In genomic region chr21:46455575-46456385, GRCh38 we compare ENCODE assay signal across 1 cellular context.
TF ChIP-seq lines count a peak whose summit lies in the region.

No MANE protein-coding gene starts in this region.

TF ChIP-seq in K562, 482 proteins besides CTCF, POLR2A, EP300 and RAD21 (continued from another document and continues in another):
- TF ChIP-seq, protein P1, sequence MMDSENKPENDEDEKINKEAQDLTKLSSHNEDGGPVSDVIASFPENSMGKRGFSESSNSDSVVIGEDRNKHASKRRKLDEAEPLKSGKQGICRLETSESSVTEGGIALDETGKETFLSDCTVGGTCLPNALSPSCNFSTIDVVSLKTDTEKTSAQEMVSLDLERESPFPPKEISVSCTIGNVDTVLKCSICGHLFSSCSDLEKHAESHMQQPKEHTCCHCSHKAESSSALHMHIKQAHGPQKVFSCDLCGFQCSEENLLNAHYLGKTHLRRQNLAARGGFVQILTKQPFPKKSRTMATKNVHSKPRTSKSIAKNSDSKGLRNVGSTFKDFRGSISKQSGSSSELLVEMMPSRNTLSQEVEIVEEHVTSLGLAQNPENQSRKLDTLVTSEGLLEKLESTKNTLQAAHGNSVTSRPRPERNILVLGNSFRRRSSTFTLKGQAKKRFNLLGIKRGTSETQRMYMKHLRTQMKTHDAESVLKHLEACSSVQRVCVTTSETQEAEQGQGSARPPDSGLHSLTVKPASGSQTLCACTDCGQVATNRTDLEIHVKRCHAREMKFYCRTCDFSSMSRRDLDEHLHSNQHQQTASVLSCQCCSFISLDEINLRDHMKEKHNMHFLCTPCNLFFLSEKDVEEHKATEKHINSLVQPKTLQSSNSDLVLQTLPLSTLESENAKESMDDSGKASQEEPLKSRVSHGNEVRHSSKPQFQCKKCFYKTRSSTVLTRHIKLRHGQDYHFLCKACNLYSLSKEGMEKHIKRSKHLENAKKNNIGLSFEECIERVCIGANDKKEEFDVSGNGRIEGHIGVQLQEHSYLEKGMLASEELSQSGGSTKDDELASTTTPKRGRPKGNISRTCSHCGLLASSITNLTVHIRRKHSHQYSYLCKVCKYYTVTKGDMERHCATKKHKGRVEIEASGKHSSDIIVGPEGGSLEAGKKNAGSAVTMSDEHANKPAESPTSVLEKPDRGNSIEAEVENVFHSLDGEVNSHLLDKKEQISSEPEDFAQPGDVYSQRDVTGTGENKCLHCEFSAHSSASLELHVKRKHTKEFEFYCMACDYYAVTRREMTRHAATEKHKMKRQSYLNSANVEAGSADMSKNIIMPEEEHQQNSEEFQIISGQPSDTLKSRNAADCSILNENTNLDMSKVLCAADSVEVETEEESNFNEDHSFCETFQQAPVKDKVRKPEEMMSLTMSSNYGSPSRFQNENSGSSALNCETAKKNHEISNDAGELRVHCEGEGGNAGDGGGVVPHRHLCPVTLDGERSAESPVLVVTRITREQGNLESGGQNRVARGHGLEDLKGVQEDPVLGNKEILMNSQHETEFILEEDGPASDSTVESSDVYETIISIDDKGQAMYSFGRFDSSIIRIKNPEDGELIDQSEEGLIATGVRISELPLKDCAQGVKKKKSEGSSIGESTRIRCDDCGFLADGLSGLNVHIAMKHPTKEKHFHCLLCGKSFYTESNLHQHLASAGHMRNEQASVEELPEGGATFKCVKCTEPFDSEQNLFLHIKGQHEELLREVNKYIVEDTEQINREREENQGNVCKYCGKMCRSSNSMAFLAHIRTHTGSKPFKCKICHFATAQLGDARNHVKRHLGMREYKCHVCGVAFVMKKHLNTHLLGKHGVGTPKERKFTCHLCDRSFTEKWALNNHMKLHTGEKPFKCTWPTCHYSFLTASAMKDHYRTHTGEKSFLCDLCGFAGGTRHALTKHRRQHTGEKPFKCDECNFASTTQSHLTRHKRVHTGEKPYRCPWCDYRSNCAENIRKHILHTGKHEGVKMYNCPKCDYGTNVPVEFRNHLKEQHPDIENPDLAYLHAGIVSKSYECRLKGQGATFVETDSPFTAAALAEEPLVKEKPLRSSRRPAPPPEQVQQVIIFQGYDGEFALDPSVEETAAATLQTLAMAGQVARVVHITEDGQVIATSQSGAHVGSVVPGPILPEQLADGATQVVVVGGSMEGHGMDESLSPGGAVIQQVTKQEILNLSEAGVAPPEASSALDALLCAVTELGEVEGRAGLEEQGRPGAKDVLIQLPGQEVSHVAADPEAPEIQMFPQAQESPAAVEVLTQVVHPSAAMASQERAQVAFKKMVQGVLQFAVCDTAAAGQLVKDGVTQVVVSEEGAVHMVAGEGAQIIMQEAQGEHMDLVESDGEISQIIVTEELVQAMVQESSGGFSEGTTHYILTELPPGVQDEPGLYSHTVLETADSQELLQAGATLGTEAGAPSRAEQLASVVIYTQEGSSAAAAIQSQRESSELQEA (IDR thresholded peaks at IDR 0.05; ENCODE audit: low read depth) = no peak
- no peak for TF ChIP-seq ZNF444 (CRISPR knock-in tag; IDR thresholded peaks at IDR 0.05)
- TF ChIP-seq ESRRB (CRISPR knock-in tag; IDR thresholded peaks at IDR 0.05; ENCODE audit: borderline replicate concordance) = no peak
- no peak for TF ChIP-seq NCOA4 (IDR thresholded peaks at IDR 0.05; ENCODE audit: partially characterized antibody)
- TF ChIP-seq EGR1 (conservative IDR thresholded peaks at IDR 0.05) = no peak
- TF ChIP-seq CREBBP (IDR thresholded peaks at IDR 0.05; ENCODE audit: low read depth, low read length) = no peak
- peak; percentile 100 for TF ChIP-seq HMBOX1 (IDR thresholded peaks at IDR 0.05)
- TF ChIP-seq, protein P2, sequence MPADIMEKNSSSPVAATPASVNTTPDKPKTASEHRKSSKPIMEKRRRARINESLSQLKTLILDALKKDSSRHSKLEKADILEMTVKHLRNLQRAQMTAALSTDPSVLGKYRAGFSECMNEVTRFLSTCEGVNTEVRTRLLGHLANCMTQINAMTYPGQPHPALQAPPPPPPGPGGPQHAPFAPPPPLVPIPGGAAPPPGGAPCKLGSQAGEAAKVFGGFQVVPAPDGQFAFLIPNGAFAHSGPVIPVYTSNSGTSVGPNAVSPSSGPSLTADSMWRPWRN (IDR thresholded peaks at IDR 0.05; ENCODE audit: low read depth) = no peak
- TF ChIP-seq NFRKB (IDR thresholded peaks at IDR 0.05; ENCODE audit: low read depth) = no peak
- TF ChIP-seq PRMT5 (CRISPR knock-in tag; IDR thresholded peaks at IDR 0.05) = no peak
- TF ChIP-seq DDX20 (tag; IDR thresholded peaks at IDR 0.05; ENCODE audit: low read depth) = no peak
- no peak for TF ChIP-seq SIX5 (IDR thresholded peaks at IDR 0.05; ENCODE audit: borderline replicate concordance in 1 of 2, insufficient read depth in 1 of 2, low read depth in 1 of 2, low read length in 2 of 2)
- TF ChIP-seq CBX5 (IDR thresholded peaks at IDR 0.05; ENCODE audit: borderline replicate concordance, low read depth) = no peak
- no peak for TF ChIP-seq TBP (optimal IDR thresholded peaks at IDR 0.05; ENCODE audit: low read depth, low read length)
- TF ChIP-seq EZH2 (IDR thresholded peaks at IDR 0.05; ENCODE audit: borderline replicate concordance, low read depth, low read length) = no peak
- TF ChIP-seq KLF1 (tag; IDR thresholded peaks at IDR 0.05) = no peak
- TF ChIP-seq THRAP3 (IDR thresholded peaks at IDR 0.05; ENCODE audit: borderline replicate concordance) = no peak
- 0 out of 4 replicates have a peak, but pooled peaks of 1 of the 2 experiments have one; percentile 15 for TF ChIP-seq FOXK2 (conservative IDR thresholded peaks at IDR 0.05 in 1 of 2, IDR thresholded peaks at IDR 0.05 in 1 of 2; ENCODE audit: low read depth in 2 of 2)
- peak; percentile 83 for TF ChIP-seq SOX6 (IDR thresholded peaks at IDR 0.05)
- peak; percentile 99 for TF ChIP-seq NCOR1 (IDR thresholded peaks at IDR 0.05)
- peak; percentile 100 for TF ChIP-seq SMAD4 (CRISPR knock-in tag; conservative IDR thresholded peaks at IDR 0.05)
- TF ChIP-seq ZNF146 (CRISPR knock-in tag; IDR thresholded peaks at IDR 0.05; ENCODE audit: unreplicated experiment) = no peak
- no peak for TF ChIP-seq FOXK1 (CRISPR knock-in tag; IDR thresholded peaks at IDR 0.05; ENCODE audit: borderline replicate concordance)
- TF ChIP-seq, protein P3, sequence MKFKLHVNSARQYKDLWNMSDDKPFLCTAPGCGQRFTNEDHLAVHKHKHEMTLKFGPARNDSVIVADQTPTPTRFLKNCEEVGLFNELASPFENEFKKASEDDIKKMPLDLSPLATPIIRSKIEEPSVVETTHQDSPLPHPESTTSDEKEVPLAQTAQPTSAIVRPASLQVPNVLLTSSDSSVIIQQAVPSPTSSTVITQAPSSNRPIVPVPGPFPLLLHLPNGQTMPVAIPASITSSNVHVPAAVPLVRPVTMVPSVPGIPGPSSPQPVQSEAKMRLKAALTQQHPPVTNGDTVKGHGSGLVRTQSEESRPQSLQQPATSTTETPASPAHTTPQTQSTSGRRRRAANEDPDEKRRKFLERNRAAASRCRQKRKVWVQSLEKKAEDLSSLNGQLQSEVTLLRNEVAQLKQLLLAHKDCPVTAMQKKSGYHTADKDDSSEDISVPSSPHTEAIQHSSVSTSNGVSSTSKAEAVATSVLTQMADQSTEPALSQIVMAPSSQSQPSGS (CRISPR knock-in tag; IDR thresholded peaks at IDR 0.05) = no peak
- TF ChIP-seq ZNF124 (CRISPR knock-in tag; IDR thresholded peaks at IDR 0.05) = no peak
- no peak for TF ChIP-seq HSF4 (CRISPR knock-in tag; IDR thresholded peaks at IDR 0.05; ENCODE audit: borderline replicate concordance)
- TF ChIP-seq, protein P4, sequence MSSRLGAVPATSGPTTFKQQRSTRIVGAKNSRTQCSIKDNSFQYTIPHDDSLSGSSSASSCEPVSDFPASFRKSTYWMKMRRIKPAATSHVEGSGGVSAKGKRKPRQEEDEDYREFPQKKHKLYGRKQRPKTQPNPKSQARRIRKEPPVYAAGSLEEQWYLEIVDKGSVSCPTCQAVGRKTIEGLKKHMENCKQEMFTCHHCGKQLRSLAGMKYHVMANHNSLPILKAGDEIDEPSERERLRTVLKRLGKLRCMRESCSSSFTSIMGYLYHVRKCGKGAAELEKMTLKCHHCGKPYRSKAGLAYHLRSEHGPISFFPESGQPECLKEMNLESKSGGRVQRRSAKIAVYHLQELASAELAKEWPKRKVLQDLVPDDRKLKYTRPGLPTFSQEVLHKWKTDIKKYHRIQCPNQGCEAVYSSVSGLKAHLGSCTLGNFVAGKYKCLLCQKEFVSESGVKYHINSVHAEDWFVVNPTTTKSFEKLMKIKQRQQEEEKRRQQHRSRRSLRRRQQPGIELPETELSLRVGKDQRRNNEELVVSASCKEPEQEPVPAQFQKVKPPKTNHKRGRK (tag; IDR thresholded peaks at IDR 0.05) = no peak
- TF ChIP-seq NELFE (IDR thresholded peaks at IDR 0.05; ENCODE audit: insufficient read depth, insufficient read length) = no peak
- TF ChIP-seq SPI1 (IDR thresholded peaks at IDR 0.05; ENCODE audit: borderline replicate concordance, low read depth, low read length) = no peak
- no peak for TF ChIP-seq MBD1 (CRISPR knock-in tag; IDR thresholded peaks at IDR 0.05)
- TF ChIP-seq NEUROD1 (IDR thresholded peaks at IDR 0.05; ENCODE audit: borderline replicate concordance, low read depth, low read length, partially characterized antibody) = peak; percentile 35
- no peak for TF ChIP-seq ZNF586 (CRISPR knock-in tag; conservative IDR thresholded peaks at IDR 0.05)
- TF ChIP-seq ZNF384 (IDR thresholded peaks at IDR 0.05; ENCODE audit: low read depth, low read length) = no peak
- no peak for TF ChIP-seq CHD1 (IDR thresholded peaks at IDR 0.05; ENCODE audit: low read length)
- no peak for TF ChIP-seq ZNF347 (CRISPR knock-in tag; IDR thresholded peaks at IDR 0.05; ENCODE audit: low read depth)
- peak; percentile 46; the same call in 1 of the 2 replicates for TF ChIP-seq MEF2D (tag; conservative IDR thresholded peaks at IDR 0.05; ENCODE audit: low read depth)
- no peak for TF ChIP-seq SRSF1 (IDR thresholded peaks at IDR 0.05; ENCODE audit: low read depth, low read length)
- no peak for TF ChIP-seq FIP1L1 (IDR thresholded peaks at IDR 0.05; ENCODE audit: low read depth, low read length, poor library complexity, severe bottlenecking)
- no peak for TF ChIP-seq ERF (CRISPR knock-in tag; IDR thresholded peaks at IDR 0.05)
- no peak for TF ChIP-seq HMG20A (CRISPR knock-in tag; conservative IDR thresholded peaks at IDR 0.05)
- TF ChIP-seq, protein P5, sequence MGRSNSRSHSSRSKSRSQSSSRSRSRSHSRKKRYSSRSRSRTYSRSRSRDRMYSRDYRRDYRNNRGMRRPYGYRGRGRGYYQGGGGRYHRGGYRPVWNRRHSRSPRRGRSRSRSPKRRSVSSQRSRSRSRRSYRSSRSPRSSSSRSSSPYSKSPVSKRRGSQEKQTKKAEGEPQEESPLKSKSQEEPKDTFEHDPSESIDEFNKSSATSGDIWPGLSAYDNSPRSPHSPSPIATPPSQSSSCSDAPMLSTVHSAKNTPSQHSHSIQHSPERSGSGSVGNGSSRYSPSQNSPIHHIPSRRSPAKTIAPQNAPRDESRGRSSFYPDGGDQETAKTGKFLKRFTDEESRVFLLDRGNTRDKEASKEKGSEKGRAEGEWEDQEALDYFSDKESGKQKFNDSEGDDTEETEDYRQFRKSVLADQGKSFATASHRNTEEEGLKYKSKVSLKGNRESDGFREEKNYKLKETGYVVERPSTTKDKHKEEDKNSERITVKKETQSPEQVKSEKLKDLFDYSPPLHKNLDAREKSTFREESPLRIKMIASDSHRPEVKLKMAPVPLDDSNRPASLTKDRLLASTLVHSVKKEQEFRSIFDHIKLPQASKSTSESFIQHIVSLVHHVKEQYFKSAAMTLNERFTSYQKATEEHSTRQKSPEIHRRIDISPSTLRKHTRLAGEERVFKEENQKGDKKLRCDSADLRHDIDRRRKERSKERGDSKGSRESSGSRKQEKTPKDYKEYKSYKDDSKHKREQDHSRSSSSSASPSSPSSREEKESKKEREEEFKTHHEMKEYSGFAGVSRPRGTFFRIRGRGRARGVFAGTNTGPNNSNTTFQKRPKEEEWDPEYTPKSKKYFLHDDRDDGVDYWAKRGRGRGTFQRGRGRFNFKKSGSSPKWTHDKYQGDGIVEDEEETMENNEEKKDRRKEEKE (IDR thresholded peaks at IDR 0.05; ENCODE audit: borderline replicate concordance in 1 of 2, control insufficient read depth in 1 of 2, low read depth in 2 of 2, low read length in 1 of 2) = no peak
- TF ChIP-seq TCF3 (CRISPR knock-in tag; IDR thresholded peaks at IDR 0.05) = peak; percentile 96
- TF ChIP-seq RBM14 (IDR thresholded peaks at IDR 0.05; ENCODE audit: borderline replicate concordance, insufficient read depth, low read depth, low read length) = no peak
- peak; percentile 86 for TF ChIP-seq DPF2 (IDR thresholded peaks at IDR 0.05)
- TF ChIP-seq SREBF2 (CRISPR knock-in tag; IDR thresholded peaks at IDR 0.05) = no peak
- no peak for TF ChIP-seq ZNF217 (CRISPR knock-in tag; IDR thresholded peaks at IDR 0.05)
- TF ChIP-seq ZFP30 (CRISPR knock-in tag; IDR thresholded peaks at IDR 0.05; ENCODE audit: borderline replicate concordance) = no peak
- TF ChIP-seq RBM25 (IDR thresholded peaks at IDR 0.05; ENCODE audit: low read depth, low read length, severe bottlenecking) = no peak
- TF ChIP-seq, protein P6, sequence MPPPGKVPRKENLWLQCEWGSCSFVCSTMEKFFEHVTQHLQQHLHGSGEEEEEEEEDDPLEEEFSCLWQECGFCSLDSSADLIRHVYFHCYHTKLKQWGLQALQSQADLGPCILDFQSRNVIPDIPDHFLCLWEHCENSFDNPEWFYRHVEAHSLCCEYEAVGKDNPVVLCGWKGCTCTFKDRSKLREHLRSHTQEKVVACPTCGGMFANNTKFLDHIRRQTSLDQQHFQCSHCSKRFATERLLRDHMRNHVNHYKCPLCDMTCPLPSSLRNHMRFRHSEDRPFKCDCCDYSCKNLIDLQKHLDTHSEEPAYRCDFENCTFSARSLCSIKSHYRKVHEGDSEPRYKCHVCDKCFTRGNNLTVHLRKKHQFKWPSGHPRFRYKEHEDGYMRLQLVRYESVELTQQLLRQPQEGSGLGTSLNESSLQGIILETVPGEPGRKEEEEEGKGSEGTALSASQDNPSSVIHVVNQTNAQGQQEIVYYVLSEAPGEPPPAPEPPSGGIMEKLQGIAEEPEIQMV (tag; conservative IDR thresholded peaks at IDR 0.05; ENCODE audit: low read depth) = no peak
- TF ChIP-seq MTA3 (IDR thresholded peaks at IDR 0.05; ENCODE audit: borderline replicate concordance) = 0 out of 2 replicates have a peak, but pooled peaks have one; percentile 57
- no peak for TF ChIP-seq ZNF408 (CRISPR knock-in tag; IDR thresholded peaks at IDR 0.05; ENCODE audit: low read depth)
